ENCODE assay signal across 8 cellular contexts in genomic region chr2:3303583-3304406, GRCh38.
DNase-seq lines count a peak whose midpoint lies in the region; ATAC-seq, FAIRE-seq and TF ChIP-seq lines count a peak whose summit lies in the region.

No MANE protein-coding gene starts in this region.

- no peak overlapping the region for H3K4me3 Mint-ChIP-seq in activated T-helper 2 cell treated with anti-CD3 and anti-CD28 coated beads, Interferon-gamma antibody, Interleukin-2, Interleukin-4, amounts not matched to agents 10 μg/mL and 5 μg/mL and 100 μg/mL, durations not matched to agents 14 hours and 24 hours and 36 hours (ENCODE audit: low read depth)
- H3K4me3 Mint-ChIP-seq in neural crest cell, result peak overlapping the region; percentile 84
- H3K4me3 Mint-ChIP-seq in stimulated activated naive CD8-positive, alpha-beta T cell treated with anti-CD3 and anti-CD28 coated beads, Interleukin-15, amount 100 ng/mL, for 72 hours, result peak overlapping the region; percentile 46 to 77

- in situ Hi-C loops in KBM-7 (cut with MboI; ENCODE audit: low pct_unique_long_range_greater_than_20kb, low sequenced_read_pairs), result no loop called here

- FAIRE-seq in RCC 7860 (lab: Jason Lieb, UNC), result peak; percentile 18

- no peaks in the 10 kb centered on the region for H3K9me3 Mint-ChIP-seq in activated T-helper 2 cell treated with anti-CD3 and anti-CD28 coated beads, Interferon-gamma antibody, Interleukin-2, Interleukin-4, amounts not matched to agents 10 μg/mL and 5 μg/mL and 100 μg/mL, durations not matched to agents 14 hours and 24 hours and 36 hours
- H3K9me3 Mint-ChIP-seq in neural crest cell, result no peaks in the 10 kb centered on the region
- H3K9me3 Mint-ChIP-seq in stimulated activated naive CD8-positive, alpha-beta T cell treated with anti-CD3 and anti-CD28 coated beads, Interleukin-15, amount 100 ng/mL, for 72 hours, result no peaks in the 10 kb centered on the region

- H3K4me1 Mint-ChIP-seq in activated T-helper 2 cell treated with anti-CD3 and anti-CD28 coated beads, Interferon-gamma antibody, Interleukin-2, Interleukin-4, amounts not matched to agents 10 μg/mL and 5 μg/mL and 100 μg/mL, durations not matched to agents 14 hours and 24 hours and 36 hours (ENCODE audit: low read depth), result peaks cover 9% of the 10 kb centered on the region
- peaks cover 42% of the 10 kb centered on the region for H3K4me1 Mint-ChIP-seq in neural crest cell
- peaks cover 35% of the 10 kb centered on the region for H3K4me1 Mint-ChIP-seq in stimulated activated naive CD8-positive, alpha-beta T cell treated with anti-CD3 and anti-CD28 coated beads, Interleukin-15, amount 100 ng/mL, for 72 hours

- no peaks in the 10 kb centered on the region for H3K27me3 Mint-ChIP-seq in activated T-helper 2 cell treated with anti-CD3 and anti-CD28 coated beads, Interferon-gamma antibody, Interleukin-2, Interleukin-4, amounts not matched to agents 10 μg/mL and 5 μg/mL and 100 μg/mL, durations not matched to agents 14 hours and 24 hours and 36 hours (ENCODE audit: low read depth)
- no peaks in the 10 kb centered on the region for H3K27me3 Mint-ChIP-seq in neural crest cell (ENCODE audit: low read depth)
- no peaks in the 10 kb centered on the region for H3K27me3 Mint-ChIP-seq in stimulated activated naive CD8-positive, alpha-beta T cell treated with anti-CD3 and anti-CD28 coated beads, Interleukin-15, amount 100 ng/mL, for 72 hours

- TF ChIP-seq CTCF in neural crest cell (conservative IDR thresholded peaks at IDR 0.05), result peak; percentile 95

- ATAC-seq in GM21786 (IDR thresholded peaks at IDR 0.05; ENCODE audit: unreplicated experiment), result peak; percentile 98
- ATAC-seq in stimulated activated naive CD8-positive, alpha-beta T cell treated with anti-CD3 and anti-CD28 coated beads, Interleukin-15, amount 100 ng/mL, for 72 hours, result peak; percentile 94

- DNase-seq in DMS53 treated with DMSO at 0.1 percent for 48 hours (lab: John Stamatoyannopoulos, UW; ENCODE audit: unreplicated experiment), result peak; percentile 36
- DNase-seq in KBM-7, result peak; percentile 77
- peak; percentile 50 for DNase-seq in RCC 7860 (ENCODE audit: low spot score)
- DNase-seq in activated T-helper 2 cell treated with anti-CD3 and anti-CD28 coated beads, Interferon-gamma antibody, Interleukin-2, Interleukin-4, amounts not matched to agents 10 μg/mL and 5 μg/mL and 100 μg/mL, durations not matched to agents 14 hours and 24 hours and 36 hours (ENCODE audit: low spot score), result peak; percentile 56
- peak; percentile 51 for DNase-seq in fibroblast of the conjunctiva (ENCODE audit: low read depth)
- DNase-seq in neural crest cell (ENCODE audit: low read depth, low spot score), result peak; percentile 93
- peak; percentile 70 to 83 for DNase-seq in stimulated activated naive CD8-positive, alpha-beta T cell treated with anti-CD3 and anti-CD28 coated beads, Interleukin-15, amount 100 ng/mL, for 72 hours

- peak overlapping the region; percentile 52 for H3K27ac Mint-ChIP-seq in activated T-helper 2 cell treated with anti-CD3 and anti-CD28 coated beads, Interferon-gamma antibody, Interleukin-2, Interleukin-4, amounts not matched to agents 10 μg/mL and 5 μg/mL and 100 μg/mL, durations not matched to agents 14 hours and 24 hours and 36 hours
- peak overlapping the region; percentile 97 for H3K27ac Mint-ChIP-seq in neural crest cell (ENCODE audit: unreplicated experiment)
- H3K27ac Mint-ChIP-seq in stimulated activated naive CD8-positive, alpha-beta T cell treated with anti-CD3 and anti-CD28 coated beads, Interleukin-15, amount 100 ng/mL, for 72 hours, result peak overlapping the region; percentile 87 to 94

- intact Hi-C loops in activated T-helper 2 cell treated with anti-CD3 and anti-CD28 coated beads, Interferon-gamma antibody, Interleukin-2, Interleukin-4, amounts not matched to agents 10 μg/mL and 5 μg/mL and 100 μg/mL, durations not matched to agents 14 hours and 24 hours and 36 hours (cut with micrococcal nuclease), result loop anchor here (1.0 kb wide), 3 partner anchors 80 to 124 kb away; no protein-coding TSS in a partner anchor

- H3K36me3 Mint-ChIP-seq in activated T-helper 2 cell treated with anti-CD3 and anti-CD28 coated beads, Interferon-gamma antibody, Interleukin-2, Interleukin-4, amounts not matched to agents 10 μg/mL and 5 μg/mL and 100 μg/mL, durations not matched to agents 14 hours and 24 hours and 36 hours (ENCODE audit: low read depth), result peaks cover 9% of the 10 kb centered on the region
- H3K36me3 Mint-ChIP-seq in neural crest cell (ENCODE audit: low read depth), result peaks cover 1% of the 10 kb centered on the region

Comparison
In these comparisons a context has a peak if more than half of its experiments do, and no peak if none do; other contexts are left out.
1. Peak in every context shown above with its lines: DNase-seq and ATAC-seq.
2. DNase-seq: peak in every context shown above with its lines; median percentile 93 in neural crest cell; 77 in KBM-7; 76 in stimulated activated naive CD8-positive, alpha-beta T cell treated with anti-CD3 and anti-CD28 coated beads, Interleukin-15, amount 100 ng/mL, for 72 hours; 56 in activated T-helper 2 cell treated with anti-CD3 and anti-CD28 coated beads, Interferon-gamma antibody, Interleukin-2, Interleukin-4, amounts not matched to agents 10 μg/mL and 5 μg/mL and 100 μg/mL, durations not matched to agents 14 hours and 24 hours and 36 hours; 51 in fibroblast of the conjunctiva; 50 in RCC 7860; 36 in DMS53 treated with DMSO at 0.1 percent for 48 hours.